Comparison of ENCODE assay signal across 1 cellular context in the genomic region with DNA sequence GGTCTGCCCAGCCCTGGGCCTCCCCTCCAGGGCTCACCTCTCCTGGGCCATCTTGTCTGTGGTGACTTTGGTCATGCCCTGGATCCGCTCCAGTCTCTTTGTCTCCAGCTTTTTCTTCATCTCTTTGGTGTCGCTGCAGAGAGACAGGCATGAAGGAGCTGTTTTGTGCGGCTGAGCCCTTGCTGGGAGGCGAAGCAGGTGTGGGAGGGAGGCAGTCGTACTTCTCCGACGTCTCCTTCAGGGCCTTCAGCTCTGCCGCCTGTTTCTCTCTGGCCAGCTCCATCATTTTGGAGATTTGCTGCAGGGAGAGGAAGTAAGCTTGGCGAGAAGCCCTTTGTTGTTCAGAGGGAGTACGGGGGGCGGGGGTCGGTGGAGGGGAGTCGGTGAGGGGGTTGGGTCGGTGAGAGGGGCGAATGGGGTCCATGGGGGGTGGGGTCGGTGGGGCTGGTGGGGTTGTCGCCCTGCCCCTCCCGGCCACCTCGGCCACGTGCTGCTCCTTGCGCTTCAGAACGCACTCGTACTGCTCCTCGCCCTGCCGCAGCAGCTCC.
TF ChIP-seq lines count a peak whose summit lies in the region.

No MANE protein-coding gene starts in this region.

TF ChIP-seq in HepG2, 621 proteins besides CTCF, POLR2A, EP300 and RAD21:
- TF ChIP-seq, protein P1, sequence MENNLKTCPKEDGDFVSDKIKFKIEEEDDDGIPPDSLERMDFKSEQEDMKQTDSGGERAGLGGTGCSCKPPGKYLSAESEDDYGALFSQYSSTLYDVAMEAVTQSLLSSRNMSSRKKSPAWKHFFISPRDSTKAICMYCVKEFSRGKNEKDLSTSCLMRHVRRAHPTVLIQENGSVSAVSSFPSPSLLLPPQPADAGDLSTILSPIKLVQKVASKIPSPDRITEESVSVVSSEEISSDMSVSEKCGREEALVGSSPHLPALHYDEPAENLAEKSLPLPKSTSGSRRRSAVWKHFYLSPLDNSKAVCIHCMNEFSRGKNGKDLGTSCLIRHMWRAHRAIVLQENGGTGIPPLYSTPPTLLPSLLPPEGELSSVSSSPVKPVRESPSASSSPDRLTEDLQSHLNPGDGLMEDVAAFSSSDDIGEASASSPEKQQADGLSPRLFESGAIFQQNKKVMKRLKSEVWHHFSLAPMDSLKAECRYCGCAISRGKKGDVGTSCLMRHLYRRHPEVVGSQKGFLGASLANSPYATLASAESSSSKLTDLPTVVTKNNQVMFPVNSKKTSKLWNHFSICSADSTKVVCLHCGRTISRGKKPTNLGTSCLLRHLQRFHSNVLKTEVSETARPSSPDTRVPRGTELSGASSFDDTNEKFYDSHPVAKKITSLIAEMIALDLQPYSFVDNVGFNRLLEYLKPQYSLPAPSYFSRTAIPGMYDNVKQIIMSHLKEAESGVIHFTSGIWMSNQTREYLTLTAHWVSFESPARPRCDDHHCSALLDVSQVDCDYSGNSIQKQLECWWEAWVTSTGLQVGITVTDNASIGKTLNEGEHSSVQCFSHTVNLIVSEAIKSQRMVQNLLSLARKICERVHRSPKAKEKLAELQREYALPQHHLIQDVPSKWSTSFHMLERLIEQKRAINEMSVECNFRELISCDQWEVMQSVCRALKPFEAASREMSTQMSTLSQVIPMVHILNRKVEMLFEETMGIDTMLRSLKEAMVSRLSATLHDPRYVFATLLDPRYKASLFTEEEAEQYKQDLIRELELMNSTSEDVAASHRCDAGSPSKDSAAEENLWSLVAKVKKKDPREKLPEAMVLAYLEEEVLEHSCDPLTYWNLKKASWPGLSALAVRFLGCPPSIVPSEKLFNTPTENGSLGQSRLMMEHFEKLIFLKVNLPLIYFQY (CRISPR knock-in tag; IDR thresholded peaks at IDR 0.05; ENCODE audit: borderline replicate concordance) = no peak
- TF ChIP-seq GFI1 (CRISPR knock-in tag; IDR thresholded peaks at IDR 0.05; ENCODE audit: borderline replicate concordance) = no peak
- peak; percentile 30 for TF ChIP-seq HNRNPK (IDR thresholded peaks at IDR 0.05; ENCODE audit: low read depth, low read length, poor library complexity, severe bottlenecking)
